ENCODE assay signal across 2 cellular contexts in genomic region chr3:105869982-105870381, GRCh38.
TF ChIP-seq lines count a peak whose summit lies in the region.

No MANE protein-coding gene starts in this region.

TF ChIP-seq in SK-N-SH, 30 proteins besides CTCF, POLR2A, EP300 and RAD21 (continued from another document):
- TF ChIP-seq USF2 (IDR thresholded peaks at IDR 0.05; ENCODE audit: borderline replicate concordance, low read depth, low read length), result no peak
- TF ChIP-seq GABPA (IDR thresholded peaks at IDR 0.05; ENCODE audit: low read depth), result no peak
- TF ChIP-seq REST (IDR thresholded peaks at IDR 0.05; ENCODE audit: low read depth, low read length), result no peak
- TF ChIP-seq GATA2 (CRISPR knock-in tag; IDR thresholded peaks at IDR 0.05), result no peak
- TF ChIP-seq FOXJ3 (CRISPR knock-in tag; IDR thresholded peaks at IDR 0.05), result no peak
- no peak for TF ChIP-seq JUND (IDR thresholded peaks at IDR 0.05)
- TF ChIP-seq TCF12 (IDR thresholded peaks at IDR 0.05), result no peak
- no peak for TF ChIP-seq MXI1 (IDR thresholded peaks at IDR 0.05; ENCODE audit: low read depth, low read length)

TF ChIP-seq in SK-N-SH treated with all-trans-retinoic acid at 6 μM for 48 hours, 23 proteins besides CTCF, POLR2A, EP300 and RAD21 (continued from another document):
- no peak for TF ChIP-seq TOX (CRISPR knock-in tag; IDR thresholded peaks at IDR 0.05; ENCODE audit: borderline replicate concordance)
- no peak for TF ChIP-seq ZC3H10 (CRISPR knock-in tag; IDR thresholded peaks at IDR 0.05)
- no peak for TF ChIP-seq CSDC2 (CRISPR knock-in tag; IDR thresholded peaks at IDR 0.05)
- TF ChIP-seq ZNF8 (CRISPR knock-in tag; IDR thresholded peaks at IDR 0.05), result no peak
- no peak for TF ChIP-seq TCF4 (CRISPR knock-in tag; IDR thresholded peaks at IDR 0.05; ENCODE audit: borderline replicate concordance)
- no peak for TF ChIP-seq PPARA (CRISPR knock-in tag; IDR thresholded peaks at IDR 0.05; ENCODE audit: borderline replicate concordance)
- TF ChIP-seq ZNF565 (CRISPR knock-in tag; conservative IDR thresholded peaks at IDR 0.05; ENCODE audit: low read depth), result no peak
- TF ChIP-seq ESRRG (CRISPR knock-in tag; IDR thresholded peaks at IDR 0.05), result no peak
